ENCODE assay signal across 8 cellular contexts in genomic region chr12:56007892-56008471, GRCh38. TPM values are rescaled to one million over a fixed set of nuclear protein-coding genes. Genes with fewer than 3 reads are reported as not detected.
DNase-seq lines count a peak whose midpoint lies in the region; ATAC-seq and TF ChIP-seq lines count a peak whose summit lies in the region.

No MANE protein-coding gene starts in this region.

- H3K9me3 Mint-ChIP-seq in activated CD8-positive, alpha-beta memory T cell treated with anti-CD3 and anti-CD28 coated beads, Interleukin-2, amount 10 ng/mL, durations not matched to agents 7 days and 5 days (ENCODE audit: low read depth): no peaks in the 10 kb centered on the region
- H3K9me3 Mint-ChIP-seq in activated naive CD4-positive, alpha-beta T cell treated with anti-CD3 and anti-CD28 coated beads, Interleukin-2, amount 50 U/mL, for 72 hours: no peaks in the 10 kb centered on the region

- ATAC-seq in activated CD8-positive, alpha-beta memory T cell treated with anti-CD3 and anti-CD28 coated beads, Interleukin-2, amount 10 ng/mL, durations not matched to agents 7 days and 5 days: no peak
- ATAC-seq in HG03442 (IDR thresholded peaks at IDR 0.05; ENCODE audit: unreplicated experiment) (peak; percentile 16), HG02870 (IDR thresholded peaks at IDR 0.05; ENCODE audit: unreplicated experiment) (no peak)
- ATAC-seq in activated naive CD4-positive, alpha-beta T cell treated with anti-CD3 and anti-CD28 coated beads, Interleukin-2, amount 50 U/mL, for 72 hours: no peak

- peak overlapping the region; percentile 95 for H3K27ac ChIP-seq in left ventricle myocardium inferior (replicated peaks)

- peaks cover 23% of the 10 kb centered on the region for H3K4me1 Mint-ChIP-seq in activated CD8-positive, alpha-beta memory T cell treated with anti-CD3 and anti-CD28 coated beads, Interleukin-2, amount 10 ng/mL, durations not matched to agents 7 days and 5 days

- no peaks in the 10 kb centered on the region for H3K27me3 ChIP-seq in left ventricle myocardium inferior (ENCODE audit: low read depth)

- CTCF ChIA-PET in activated CD8-positive, alpha-beta memory T cell treated with anti-CD3 and anti-CD28 coated beads, Interleukin-2, amount 10 ng/mL, durations not matched to agents 7 days and 5 days (lab: Charles Lee): interaction anchor here (1.1 to 4.3 kb wide), 4 partner anchors 11 to 40 kb away, joined by 3 to 28 read pairs (median 6); partner anchors contain the start of gene SUOX

- H3K36me3 Mint-ChIP-seq in activated CD8-positive, alpha-beta memory T cell treated with anti-CD3 and anti-CD28 coated beads, Interleukin-2, amount 10 ng/mL, durations not matched to agents 7 days and 5 days: no peaks in the 10 kb centered on the region
- peaks cover 0 to 4% of the 10 kb centered on the region in 2 donors for H3K36me3 Mint-ChIP-seq in activated naive CD4-positive, alpha-beta T cell treated with anti-CD3 and anti-CD28 coated beads, Interleukin-2, amount 50 U/mL, for 72 hours

- no peak for DNase-seq in activated CD8-positive, alpha-beta memory T cell treated with anti-CD3 and anti-CD28 coated beads, Interleukin-2, amount 10 ng/mL, durations not matched to agents 7 days and 5 days
- no peak for DNase-seq in activated CD8-positive, alpha-beta memory T cell treated with anti-CD3 and anti-CD28 coated beads for 24 hours
- no peak for DNase-seq in activated naive CD4-positive, alpha-beta T cell treated with anti-CD3 and anti-CD28 coated beads, Interleukin-2, amount 50 U/mL, for 72 hours (ENCODE audit: low spot score in 2 of 2)
- no peak for DNase-seq in left ventricle myocardium inferior
- peak; percentile 76 for DNase-seq in retina
- no peak for DNase-seq in OCI-M1 (lab: John Stamatoyannopoulos, UW)

- intact Hi-C loops in left ventricle myocardium inferior (cut with micrococcal nuclease): no loop called here

- H3K9me3 ChIP-seq in left ventricle myocardium inferior (replicated peaks): no peaks in the 10 kb centered on the region

- H3K36me3 ChIP-seq in left ventricle myocardium inferior: peaks cover 25% of the 10 kb centered on the region

- peaks cover 12% of the 10 kb centered on the region for H3K4me1 ChIP-seq in left ventricle myocardium inferior

- H3K27me3 Mint-ChIP-seq in activated CD8-positive, alpha-beta memory T cell treated with anti-CD3 and anti-CD28 coated beads, Interleukin-2, amount 10 ng/mL, durations not matched to agents 7 days and 5 days: peaks cover 3% of the 10 kb centered on the region

- peak overlapping the region; percentile 98 for H3K4me3 ChIP-seq in left ventricle myocardium inferior

- peak overlapping the region; percentile 74 for H3K4me3 Mint-ChIP-seq in activated CD8-positive, alpha-beta memory T cell treated with anti-CD3 and anti-CD28 coated beads, Interleukin-2, amount 10 ng/mL, durations not matched to agents 7 days and 5 days

- no peak for TF ChIP-seq CTCF in left ventricle myocardium inferior (IDR thresholded peaks at IDR 0.05; ENCODE audit: borderline replicate concordance)

- H3K27ac Mint-ChIP-seq in activated CD8-positive, alpha-beta memory T cell treated with anti-CD3 and anti-CD28 coated beads, Interleukin-2, amount 10 ng/mL, durations not matched to agents 7 days and 5 days: peak overlapping the region; percentile 65
- peak overlapping the region; percentile 63 to 80 for H3K27ac Mint-ChIP-seq in activated naive CD4-positive, alpha-beta T cell treated with anti-CD3 and anti-CD28 coated beads, Interleukin-2, amount 50 U/mL, for 72 hours

RNA-seq across cellular contexts. Expression of gene SUOX, which starts 10.9 kb away (rescaled TPM):
- total RNA-seq in activated CD8-positive, alpha-beta memory T cell treated with anti-CD3 and anti-CD28 coated beads, Interleukin-2, amount 10 ng/mL, durations not matched to agents 7 days and 5 days: 10 to 100 TPM in 1 of 2 experiments, 1 to 10 TPM in 1; 2.5 to 14.6 TPM
- 10 to 100 TPM in 1 of 2 donors, 1 to 10 TPM in 1; 5.7 to 15.5 TPM for total RNA-seq in activated naive CD4-positive, alpha-beta T cell treated with anti-CD3 and anti-CD28 coated beads, Interleukin-2, amount 50 U/mL, for 72 hours
- total RNA-seq in left ventricle myocardium inferior: 36.0 TPM

RNA-seq across cellular contexts. Expression of gene IKZF4, which starts 12.9 kb away (rescaled TPM):
- total RNA-seq in activated CD8-positive, alpha-beta memory T cell treated with anti-CD3 and anti-CD28 coated beads, Interleukin-2, amount 10 ng/mL, durations not matched to agents 7 days and 5 days: 10 to 100 TPM; 15.8 to 44.9 TPM
- 10 to 100 TPM; 17.0 to 19.5 TPM for total RNA-seq in activated naive CD4-positive, alpha-beta T cell treated with anti-CD3 and anti-CD28 coated beads, Interleukin-2, amount 50 U/mL, for 72 hours
- total RNA-seq in left ventricle myocardium inferior: 8.4 TPM

RNA-seq across cellular contexts. Expression of gene RPS26, which starts 33.7 kb away (rescaled TPM):
- total RNA-seq in activated CD8-positive, alpha-beta memory T cell treated with anti-CD3 and anti-CD28 coated beads, Interleukin-2, amount 10 ng/mL, durations not matched to agents 7 days and 5 days: 10 to 100 TPM; 27.9 to 42.2 TPM
- total RNA-seq in activated naive CD4-positive, alpha-beta T cell treated with anti-CD3 and anti-CD28 coated beads, Interleukin-2, amount 50 U/mL, for 72 hours: 10 to 100 TPM; 47.4 to 49.0 TPM
- 48.7 TPM for total RNA-seq in left ventricle myocardium inferior

RNA-seq across cellular contexts. Expression of gene RAB5B, which starts 34.1 kb away (rescaled TPM):
- 10 to 100 TPM; 46.4 to 55.6 TPM for total RNA-seq in activated CD8-positive, alpha-beta memory T cell treated with anti-CD3 and anti-CD28 coated beads, Interleukin-2, amount 10 ng/mL, durations not matched to agents 7 days and 5 days
- 10 to 100 TPM; 43.1 to 51.8 TPM for total RNA-seq in activated naive CD4-positive, alpha-beta T cell treated with anti-CD3 and anti-CD28 coated beads, Interleukin-2, amount 50 U/mL, for 72 hours
- 111 TPM for total RNA-seq in left ventricle myocardium inferior

RNA-seq across cellular contexts. Expression of gene CDK2, which starts 41.4 kb away (rescaled TPM):
- total RNA-seq in activated CD8-positive, alpha-beta memory T cell treated with anti-CD3 and anti-CD28 coated beads, Interleukin-2, amount 10 ng/mL, durations not matched to agents 7 days and 5 days: 100 to 1,000 TPM; 146 to 158 TPM
- total RNA-seq in activated naive CD4-positive, alpha-beta T cell treated with anti-CD3 and anti-CD28 coated beads, Interleukin-2, amount 50 U/mL, for 72 hours: 100 to 1,000 TPM; 116 to 144 TPM
- total RNA-seq in left ventricle myocardium inferior: 7.3 TPM
